ENCODE assay signal across 1 cellular context in the genomic region with DNA sequence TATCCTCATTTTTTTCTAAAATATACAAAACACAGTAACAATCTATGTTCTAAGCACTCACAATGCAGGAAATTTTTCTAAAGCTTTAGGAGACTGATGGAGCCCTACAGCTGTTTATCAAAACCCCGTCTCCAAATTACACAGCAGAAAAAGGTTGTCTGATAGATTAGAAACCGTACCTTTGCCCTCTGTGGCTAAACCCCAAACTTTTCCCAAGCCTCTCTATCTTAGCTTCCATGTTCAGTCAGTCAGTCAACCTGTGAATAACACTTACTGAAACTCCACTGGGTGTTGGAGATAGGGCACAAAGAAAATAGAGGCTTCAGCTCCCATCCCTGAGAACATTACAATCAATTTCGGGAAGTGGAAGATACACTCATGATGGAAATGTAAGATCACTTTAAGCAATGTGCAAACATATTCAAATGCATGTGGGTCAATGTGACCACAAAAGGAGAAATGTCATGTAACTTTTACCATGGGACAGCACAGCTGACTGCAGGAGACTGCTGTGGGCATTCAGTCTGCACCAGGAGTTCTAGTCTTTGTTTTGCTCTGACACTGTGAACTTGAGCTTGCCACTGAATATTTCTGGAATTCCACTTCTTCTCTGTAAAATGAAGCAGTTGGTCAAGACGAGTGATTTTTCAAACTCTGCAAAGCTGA.
TF ChIP-seq lines count a peak whose summit lies in the region.

No MANE protein-coding gene starts in this region.

TF ChIP-seq in GM23338, 12 proteins besides CTCF, POLR2A, EP300 and RAD21 (continued from another document):
- TF ChIP-seq JUNB (IDR thresholded peaks at IDR 0.05; ENCODE audit: unreplicated experiment) (no peak), NANOG (IDR thresholded peaks at IDR 0.05; ENCODE audit: borderline replicate concordance) (no peak), EZH2phosphoT487 (IDR thresholded peaks at IDR 0.05; ENCODE audit: unreplicated experiment) (no peak), POLR2AphosphoS5 (IDR thresholded peaks at IDR 0.05; ENCODE audit: low read depth) (no peak)
- TF ChIP-seq, protein P1, sequence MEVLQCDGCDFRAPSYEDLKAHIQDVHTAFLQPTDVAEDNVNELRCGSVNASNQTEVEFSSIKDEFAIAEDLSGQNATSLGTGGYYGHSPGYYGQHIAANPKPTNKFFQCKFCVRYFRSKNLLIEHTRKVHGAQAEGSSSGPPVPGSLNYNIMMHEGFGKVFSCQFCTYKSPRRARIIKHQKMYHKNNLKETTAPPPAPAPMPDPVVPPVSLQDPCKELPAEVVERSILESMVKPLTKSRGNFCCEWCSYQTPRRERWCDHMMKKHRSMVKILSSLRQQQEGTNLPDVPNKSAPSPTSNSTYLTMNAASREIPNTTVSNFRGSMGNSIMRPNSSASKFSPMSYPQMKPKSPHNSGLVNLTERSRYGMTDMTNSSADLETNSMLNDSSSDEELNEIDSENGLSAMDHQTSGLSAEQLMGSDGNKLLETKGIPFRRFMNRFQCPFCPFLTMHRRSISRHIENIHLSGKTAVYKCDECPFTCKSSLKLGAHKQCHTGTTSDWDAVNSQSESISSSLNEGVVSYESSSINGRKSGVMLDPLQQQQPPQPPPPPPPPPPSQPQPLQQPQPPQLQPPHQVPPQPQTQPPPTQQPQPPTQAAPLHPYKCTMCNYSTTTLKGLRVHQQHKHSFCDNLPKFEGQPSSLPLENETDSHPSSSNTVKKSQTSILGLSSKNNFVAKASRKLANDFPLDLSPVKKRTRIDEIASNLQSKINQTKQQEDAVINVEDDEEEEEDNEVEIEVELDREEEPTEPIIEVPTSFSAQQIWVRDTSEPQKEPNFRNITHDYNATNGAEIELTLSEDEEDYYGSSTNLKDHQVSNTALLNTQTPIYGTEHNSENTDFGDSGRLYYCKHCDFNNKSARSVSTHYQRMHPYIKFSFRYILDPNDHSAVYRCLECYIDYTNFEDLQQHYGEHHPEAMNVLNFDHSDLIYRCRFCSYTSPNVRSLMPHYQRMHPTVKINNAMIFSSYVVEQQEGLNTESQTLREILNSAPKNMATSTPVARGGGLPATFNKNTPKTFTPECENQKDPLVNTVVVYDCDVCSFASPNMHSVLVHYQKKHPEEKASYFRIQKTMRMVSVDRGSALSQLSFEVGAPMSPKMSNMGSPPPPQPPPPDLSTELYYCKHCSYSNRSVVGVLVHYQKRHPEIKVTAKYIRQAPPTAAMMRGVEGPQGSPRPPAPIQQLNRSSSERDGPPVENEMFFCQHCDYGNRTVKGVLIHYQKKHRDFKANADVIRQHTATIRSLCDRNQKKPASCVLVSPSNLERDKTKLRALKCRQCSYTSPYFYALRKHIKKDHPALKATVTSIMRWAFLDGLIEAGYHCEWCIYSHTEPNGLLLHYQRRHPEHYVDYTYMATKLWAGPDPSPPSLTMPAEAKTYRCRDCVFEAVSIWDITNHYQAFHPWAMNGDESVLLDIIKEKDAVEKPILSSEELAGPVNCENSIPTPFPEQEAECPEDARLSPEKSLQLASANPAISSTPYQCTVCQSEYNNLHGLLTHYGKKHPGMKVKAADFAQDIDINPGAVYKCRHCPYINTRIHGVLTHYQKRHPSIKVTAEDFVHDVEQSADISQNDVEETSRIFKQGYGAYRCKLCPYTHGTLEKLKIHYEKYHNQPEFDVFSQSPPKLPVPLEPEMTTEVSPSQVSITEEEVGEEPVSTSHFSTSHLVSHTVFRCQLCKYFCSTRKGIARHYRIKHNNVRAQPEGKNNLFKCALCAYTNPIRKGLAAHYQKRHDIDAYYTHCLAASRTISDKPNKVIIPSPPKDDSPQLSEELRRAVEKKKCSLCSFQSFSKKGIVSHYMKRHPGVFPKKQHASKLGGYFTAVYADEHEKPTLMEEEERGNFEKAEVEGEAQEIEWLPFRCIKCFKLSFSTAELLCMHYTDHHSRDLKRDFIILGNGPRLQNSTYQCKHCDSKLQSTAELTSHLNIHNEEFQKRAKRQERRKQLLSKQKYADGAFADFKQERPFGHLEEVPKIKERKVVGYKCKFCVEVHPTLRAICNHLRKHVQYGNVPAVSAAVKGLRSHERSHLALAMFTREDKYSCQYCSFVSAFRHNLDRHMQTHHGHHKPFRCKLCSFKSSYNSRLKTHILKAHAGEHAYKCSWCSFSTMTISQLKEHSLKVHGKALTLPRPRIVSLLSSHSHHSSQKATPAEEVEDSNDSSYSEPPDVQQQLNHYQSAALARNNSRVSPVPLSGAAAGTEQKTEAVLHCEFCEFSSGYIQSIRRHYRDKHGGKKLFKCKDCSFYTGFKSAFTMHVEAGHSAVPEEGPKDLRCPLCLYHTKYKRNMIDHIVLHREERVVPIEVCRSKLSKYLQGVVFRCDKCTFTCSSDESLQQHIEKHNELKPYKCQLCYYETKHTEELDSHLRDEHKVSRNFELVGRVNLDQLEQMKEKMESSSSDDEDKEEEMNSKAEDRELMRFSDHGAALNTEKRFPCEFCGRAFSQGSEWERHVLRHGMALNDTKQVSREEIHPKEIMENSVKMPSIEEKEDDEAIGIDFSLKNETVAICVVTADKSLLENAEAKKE (CRISPR knock-in tag; IDR thresholded peaks at IDR 0.05): no peak
